ENCODE assay signal across 22 cellular contexts in the genomic region with DNA sequence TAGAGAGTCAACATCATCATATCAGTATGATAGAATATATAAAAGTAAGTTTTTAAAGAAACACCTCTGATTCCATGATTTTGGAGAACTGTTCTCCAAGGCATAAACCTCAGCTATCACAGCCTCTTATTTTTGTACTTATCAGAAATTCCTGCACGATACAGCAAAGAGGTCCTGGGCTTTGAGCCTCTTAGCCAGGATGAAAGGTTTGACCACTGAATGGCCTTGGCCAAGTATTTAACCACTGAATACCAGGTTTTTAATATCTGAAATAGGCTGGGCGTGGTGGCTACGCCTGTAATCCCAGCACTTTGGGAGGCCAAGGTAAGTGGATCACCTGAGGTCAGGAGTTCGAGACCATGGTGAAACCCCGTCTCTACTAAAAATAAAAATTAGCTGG.
"Had no signal": no experiment of that assay in that cellular context is flagged by ENCODE, and none has a peak within 500 bp of the region (broad histone marks: within the 10 kb centered on the region; RNA-seq: fewer than 3 reads in every experiment).

No MANE protein-coding gene starts in this region.

- ATAC-seq: esophagus mucosa, gastrocnemius medialis, heart right ventricle, left cardiac atrium, left lung, left ventricle myocardium superior, lower lobe of right lung had no signal

- H3K9me3 Mint-ChIP-seq: mesothelial cell of epicardium had no signal

- H3K36me3 Mint-ChIP-seq: mesothelial cell of epicardium had no signal

- DNase-seq: dermis blood vessel endothelial cell; dorsolateral prefrontal cortex; effector CD4-positive, alpha-beta T cell; effector memory CD4-positive, alpha-beta T cell; erythroblast; esophagus squamous epithelium; foreskin fibroblast; foreskin melanocyte; gastrocnemius medialis; glutamatergic neuron; head of caudate nucleus; heart right ventricle; hippocampal formation; left cardiac atrium; left lung; left ventricle myocardium superior; lower lobe of right lung; mesenchymal stem cell had no signal

- H3K27ac ChIP-seq: coronary artery, dorsolateral prefrontal cortex, epithelial cell of prostate, esophagus squamous epithelium, gastrocnemius medialis, heart right ventricle, left lung, lower lobe of right lung had no signal

- H3K27ac Mint-ChIP-seq: mesothelial cell of epicardium had no signal
